ENCODE assay signal across 14 cellular contexts in genomic region chr2:161386228-161386627, GRCh38.
DNase-seq lines count a peak whose midpoint lies in the region; ATAC-seq and TF ChIP-seq lines count a peak whose summit lies in the region.
"Had no signal": no experiment of that assay in that cellular context is flagged by ENCODE, and none has a peak within 500 bp of the region (broad histone marks: within the 10 kb centered on the region; RNA-seq: fewer than 3 reads in every experiment).

No MANE protein-coding gene starts in this region.

- DNase-seq in GM12865 (ENCODE audit: low read depth): peak; percentile 13
- no peak for DNase-seq in GM19240 (ENCODE audit: insufficient read length, low spot score)
- DNase-seq in NCI-H187 (lab: John Stamatoyannopoulos, UW): no peak
- DNase-seq in DMS79 (lab: John Stamatoyannopoulos, UW): no peak
- DNase-seq in HuH-7.5 (ENCODE audit: low spot score): no peak
- DNase-seq: cerebellar nuclear complex, NCI-H1694 treated with DMSO at 0.1 percent for 48 hours, PC-3, trophoblast cell had no signal

- no peak overlapping the region for H3K4me3 ChIP-seq in GM12865 (ENCODE audit: low read depth, low read length)
- H3K4me3 ChIP-seq: esophagus muscularis mucosa had no signal

- ATAC-seq in GM19328 (IDR thresholded peaks at IDR 0.05; ENCODE audit: unreplicated experiment) (peak; percentile 53), HG02678 (IDR thresholded peaks at IDR 0.05; ENCODE audit: unreplicated experiment) (peak; percentile 65), HG03457 (IDR thresholded peaks at IDR 0.05; ENCODE audit: unreplicated experiment) (peak; percentile 56)
- ATAC-seq: PC-3, sciatic nerve had no signal

- no peak for TF ChIP-seq CTCF in GM12865 (IDR thresholded peaks at IDR 0.05; ENCODE audit: insufficient read depth, low read depth, low read length, missing control alignments)
